In genomic region chr9:108702681-108703080, GRCh38 we compare ENCODE assay signal across 23 cellular contexts.
DNase-seq lines count a peak whose midpoint lies in the region; FAIRE-seq and TF ChIP-seq lines count a peak whose summit lies in the region.
"Had no signal": no experiment of that assay in that cellular context is flagged by ENCODE, and none has a peak within 500 bp of the region (broad histone marks: within the 10 kb centered on the region; RNA-seq: fewer than 3 reads in every experiment).

No MANE protein-coding gene starts in this region.

- no peak for TF ChIP-seq RAD21 in H1 (IDR thresholded peaks at IDR 0.05 in 1 of 2, conservative IDR thresholded peaks at IDR 0.05 in 1 of 2; ENCODE audit: low read depth in 2 of 2, low read length in 2 of 2)

- 93% methylated on average over 4 of the region's 4 CpGs; no CpG with 5 or more reads in 1 of the 2 experiments for WGBS in H1 (ENCODE audit: extremely low coverage in 1 of 2, insufficient coverage in 1 of 2, insufficient read length in 1 of 2, insufficient replicate concordance in 2 of 2, low coverage in 1 of 2, low lambda C conversion rate in 2 of 2, missing lambda C conversion rate in 1 of 2), 2 experiments
- no CpG with 5 or more reads among the region's 4 CpGs for WGBS in trophoblast cell (ENCODE audit: extremely low coverage, insufficient coverage, insufficient read length)

- H3K9ac ChIP-seq in H1 (replicated peaks in 1 of 4; ENCODE audit: extremely low read depth in 1 of 4, low read depth in 3 of 4, low read length in 3 of 4), result no peak overlapping the region
- H3K9ac ChIP-seq in trophoblast cell (ENCODE audit: low read length), result no peak overlapping the region
- H3K9ac ChIP-seq: BLaER1 had no signal

- H3K9me3 ChIP-seq in H1 (ENCODE audit: insufficient read depth in 2 of 2, low read depth in 1 of 2, low read length in 1 of 2), result no peaks in the 10 kb centered on the region
- H3K9me3 ChIP-seq in trophoblast cell (ENCODE audit: insufficient read depth, low read depth, low read length), result no peaks in the 10 kb centered on the region
- H3K9me3 ChIP-seq: BE2C, BLaER1 had no signal

- no peak overlapping the region for H2BK20ac ChIP-seq in H1 (ENCODE audit: low read length)

- no peak overlapping the region for H3K23ac ChIP-seq in H1 (ENCODE audit: insufficient read length)
- no peak overlapping the region for H3K23ac ChIP-seq in trophoblast cell (ENCODE audit: low read length)

- H4K12ac ChIP-seq in trophoblast cell (ENCODE audit: low read depth, low read length), result no peak overlapping the region

- H3K18ac ChIP-seq in H1 (ENCODE audit: extremely low read depth, low read length) (no peak overlapping the region), trophoblast cell (ENCODE audit: low read length) (no peak overlapping the region)

- H4K20me1 ChIP-seq in H1 (replicated peaks in 1 of 2; ENCODE audit: control insufficient read depth in 1 of 2, insufficient read depth in 2 of 2, low read length in 2 of 2), result no peaks in the 10 kb centered on the region
- H4K20me1 ChIP-seq: BLaER1 had no signal

- no peak overlapping the region for H4K5ac ChIP-seq in H1 (ENCODE audit: insufficient read length, low read depth, low read length)

- no peak for TF ChIP-seq EP300 in H1 (IDR thresholded peaks at IDR 0.05; ENCODE audit: borderline replicate concordance in 1 of 2, low read depth in 2 of 2, low read length in 2 of 2)

- no peak overlapping the region for H3K27ac ChIP-seq in H1 (ENCODE audit: low read depth, low read length)
- no peak overlapping the region for H3K27ac ChIP-seq in trophoblast cell (ENCODE audit: low read depth, low read length)
- H3K27ac ChIP-seq: BLaER1 had no signal

- DNase-seq in M059J (ENCODE audit: low read depth) (peak; percentile 21), H1 (ENCODE audit: low read depth in 1 of 2, low spot score in 2 of 2) (no peak), trophoblast cell (peak; percentile 96 to 97), SHP77 treated with DMSO at 0.1 percent for 48 hours (lab: John Stamatoyannopoulos, UW) (no peak), hippocampal formation (lab: John Stamatoyannopoulos, UW) (no peak), GF-D8 (lab: John Stamatoyannopoulos, UW) (no peak)
- DNase-seq: 8988T; ACHN; BE2C; C1 segment of cervical spinal cord; CD4-positive, alpha-beta memory T cell; CD4-positive, CD25-positive, alpha-beta regulatory T cell; CD8-positive, alpha-beta memory T cell; COR-L47; DMS 273 treated with DMSO at 0.1 percent for 48 hours; DMS79; DND-41; EL; GDM1 had no signal

- H3K14ac ChIP-seq in H1 (ENCODE audit: insufficient read length), result no peak overlapping the region
- H3K14ac ChIP-seq in trophoblast cell (ENCODE audit: low read length), result no peak overlapping the region

- no peak for TF ChIP-seq CTCF in H1 (IDR thresholded peaks at IDR 0.05; ENCODE audit: control extremely low read depth in 1 of 3, insufficient read depth in 1 of 3, low read depth in 1 of 3, low read length in 3 of 3)

- no peak for TF ChIP-seq POLR2A in H1 (IDR thresholded peaks at IDR 0.05; ENCODE audit: control extremely low read depth in 1 of 2, low read depth in 2 of 2, low read length in 2 of 2)

- H2BK120ac ChIP-seq in H1 (replicated peaks; ENCODE audit: low read depth, low read length) (no peak overlapping the region), trophoblast cell (ENCODE audit: insufficient read depth, low read length, poor library complexity) (no peak overlapping the region)

- no peak overlapping the region for H3K56ac ChIP-seq in H1 (replicated peaks; ENCODE audit: insufficient read length, low read depth, low read length)

- H3K79me2 ChIP-seq in H1 (ENCODE audit: control insufficient read depth in 1 of 2, insufficient read depth in 2 of 2, low read length in 2 of 2), result no peaks in the 10 kb centered on the region
- H3K79me2 ChIP-seq in trophoblast cell (ENCODE audit: control insufficient read depth, insufficient read depth, low read length, poor library complexity), result no peaks in the 10 kb centered on the region

- no peak overlapping the region for H4K91ac ChIP-seq in H1 (replicated peaks; ENCODE audit: insufficient read length, low read length)
- H4K91ac ChIP-seq in trophoblast cell (ENCODE audit: low read depth, low read length), result no peak overlapping the region

- no peak overlapping the region for H3K4me2 ChIP-seq in H1 (ENCODE audit: insufficient read depth in 1 of 2, low read depth in 2 of 2, low read length in 2 of 2)
- no peak overlapping the region for H3K4me2 ChIP-seq in trophoblast cell (ENCODE audit: low read length)
- H3K4me2 ChIP-seq: BLaER1 had no signal

- no peak overlapping the region for H2BK5ac ChIP-seq in H1 (ENCODE audit: low read depth, low read length)
- no peak overlapping the region for H2BK5ac ChIP-seq in trophoblast cell (ENCODE audit: low read depth, low read length, poor library complexity)

- H3K4ac ChIP-seq in H1 (replicated peaks; ENCODE audit: insufficient read length, low read depth, low read length) (no peak overlapping the region), trophoblast cell (ENCODE audit: low read depth, low read length) (no peak overlapping the region)

- no peak overlapping the region for H4K8ac ChIP-seq in H1 (ENCODE audit: extremely low read depth, insufficient read depth, low read length)
- H4K8ac ChIP-seq in trophoblast cell (ENCODE audit: low read depth, low read length), result no peak overlapping the region

- no peak for FAIRE-seq in H1 (lab: Jason Lieb, UNC)
- FAIRE-seq: A204.1, GM12891, GM19239 had no signal

- CTCF ChIA-PET in H1 (lab: Charles Lee; ENCODE audit: partially characterized antibody), result no interaction called here

- H2AK5ac ChIP-seq in H1 (ENCODE audit: low read depth, low read length) (no peak overlapping the region; the same call in 1 of the 2 replicates), trophoblast cell (ENCODE audit: low read length) (no peak overlapping the region)

- H2AFZ ChIP-seq in H1 (ENCODE audit: low read length) (no peak overlapping the region), trophoblast cell (ENCODE audit: insufficient read depth, low read length, poor library complexity) (no peak overlapping the region)

- no peaks in the 10 kb centered on the region for H3K27me3 ChIP-seq in H1 (replicated peaks in 1 of 4; ENCODE audit: control insufficient read depth in 3 of 4, extremely low read depth in 1 of 4, insufficient read depth in 3 of 4, low read length in 3 of 4)
- H3K27me3 ChIP-seq in trophoblast cell (ENCODE audit: insufficient read depth, low read length), result no peaks in the 10 kb centered on the region
- H3K27me3 ChIP-seq: BE2C, BLaER1 had no signal

- POLR2A ChIA-PET in H1 (lab: Charles Lee; ENCODE audit: partially characterized antibody), result no interaction called here

- H3K4me3 ChIP-seq in H1 (ENCODE audit: extremely low read depth in 1 of 4, insufficient read depth in 2 of 4, low read depth in 3 of 4, low read length in 4 of 4), result no peak overlapping the region
- H3K4me3 ChIP-seq in trophoblast cell (ENCODE audit: low read depth, low read length), result no peak overlapping the region
- H3K4me3 ChIP-seq: BLaER1 had no signal

- peak overlapping the region; percentile 49; the same call in 1 of the 2 replicates for H2BK15ac ChIP-seq in H1 (ENCODE audit: low read length)

- H3K4me1 ChIP-seq in H1 (replicated peaks in 1 of 4; ENCODE audit: control insufficient read depth in 3 of 4, insufficient read depth in 4 of 4, low read length in 3 of 4), result peaks cover 0 to 3% (median 1%) of the 10 kb centered on the region in 4 experiments; a peak in 2 of 7 replicates
- no peaks in the 10 kb centered on the region for H3K4me1 ChIP-seq in trophoblast cell (ENCODE audit: control insufficient read depth in 1 of 2, insufficient read depth in 2 of 2, low read length in 2 of 2)
- H3K4me1 ChIP-seq: BE2C had no signal

- 0 out of 2 replicates have a peak, but pooled peaks cover 3% of the 10 kb centered on the region for H3K23me2 ChIP-seq in H1 (ENCODE audit: low read depth, low read length)

- H2BK12ac ChIP-seq in H1 (ENCODE audit: low read depth, low read length), result no peak overlapping the region
- H2BK12ac ChIP-seq in trophoblast cell (ENCODE audit: low read length), result no peak overlapping the region

- H3K36me3 ChIP-seq in H1 (ENCODE audit: control insufficient read depth in 2 of 4, insufficient read depth in 4 of 4, low read length in 3 of 4) (no peaks in the 10 kb centered on the region), trophoblast cell (ENCODE audit: control insufficient read depth in 1 of 2, insufficient read depth in 2 of 2, low read length in 2 of 2) (no peaks in the 10 kb centered on the region)
- H3K36me3 ChIP-seq: BE2C, BLaER1 had no signal

- H3K79me1 ChIP-seq in H1 (ENCODE audit: low read depth, low read length), result no peaks in the 10 kb centered on the region
- no peaks in the 10 kb centered on the region for H3K79me1 ChIP-seq in trophoblast cell (ENCODE audit: low read length)

TF ChIP-seq in H1, 55 proteins besides CTCF, POLR2A, EP300 and RAD21:
- TF ChIP-seq ZNF274 (IDR thresholded peaks at IDR 0.05; ENCODE audit: borderline replicate concordance, extremely low read depth, low read length) (no peak), CBX5 (IDR thresholded peaks at IDR 0.05; ENCODE audit: low read depth, low read length) (no peak), NANOG (IDR thresholded peaks at IDR 0.05; ENCODE audit: insufficient read depth, low read depth, low read length, poor library complexity, severe bottlenecking) (no peak), GABPA (IDR thresholded peaks at IDR 0.05; ENCODE audit: borderline replicate concordance, insufficient read depth, low read length) (no peak), RBBP5 (IDR thresholded peaks at IDR 0.05; ENCODE audit: borderline replicate concordance, low read depth, low read length) (no peak), JUND (IDR thresholded peaks at IDR 0.05; ENCODE audit: low read length) (no peak), CHD2 (IDR thresholded peaks at IDR 0.05; ENCODE audit: low read length) (no peak), TCF12 (IDR thresholded peaks at IDR 0.05; ENCODE audit: low read depth, low read length) (no peak), POU5F1 (IDR thresholded peaks at IDR 0.05; ENCODE audit: low read depth, low read length) (no peak)

Comparison
In these comparisons a context has a peak if more than half of its experiments do, and no peak if none do; other contexts are left out.
1. DNase-seq: peak in M059J (single experiment) and trophoblast cell (2 of 2); none in H1 (0 of 2), SHP77 treated with DMSO at 0.1 percent for 48 hours (single experiment), hippocampal formation (0 of 2) and GF-D8 (single experiment).